15 cellular contexts compared by ENCODE assay signal in genomic region chr2:175418224-175418843, GRCh38.
"Had no signal": no experiment of that assay in that cellular context is flagged by ENCODE, and none has a peak within 500 bp of the region (broad histone marks: within the 10 kb centered on the region; RNA-seq: fewer than 3 reads in every experiment).

No MANE protein-coding gene starts in this region.

- DNase-seq: activated CD4-positive, alpha-beta T cell treated with anti-CD3 and anti-CD28 coated beads, Interleukin-2, amount 50 U/mL, for 4 hours; activated CD8-positive, alpha-beta memory T cell treated with anti-CD3 and anti-CD28 coated beads, Interleukin-2, amount 10 ng/mL, durations not matched to agents 7 days and 5 days; activated effector memory CD4-positive, alpha-beta T cell treated with Interleukin-2 at 50 U/mL for 16 hours; activated T-cell treated with anti-CD3 and anti-CD28 coated beads, Interleukin-2, amount 50 U/mL, for 24 hours; effector memory CD8-positive, alpha-beta T cell; lower lobe of right lung; midbrain; pancreas; stimulated activated CD4-positive, alpha-beta T cell treated with anti-CD3 and anti-CD28 coated beads, Interleukin-4, amount 100 ng/mL, for 1 hour; stomach had no signal

- H3K4me1 ChIP-seq: gastroesophageal sphincter, lower lobe of right lung, neural progenitor cell, pancreas had no signal

- H3K27me3 ChIP-seq: neural progenitor cell, pancreas, stomach had no signal

- ATAC-seq: activated CD4-positive, CD25-positive, alpha-beta regulatory T cell treated with anti-CD3 and anti-CD28 coated beads, Interleukin-2, amount 50 U/mL, for 24 hours; activated CD8-positive, alpha-beta memory T cell treated with anti-CD3 and anti-CD28 coated beads, Interleukin-2, amount 10 ng/mL, durations not matched to agents 7 days and 5 days; effector memory CD8-positive, alpha-beta T cell; gastroesophageal sphincter; lower lobe of right lung had no signal

- H3K27ac ChIP-seq: epithelial cell of prostate, gastroesophageal sphincter, lower lobe of right lung, neural progenitor cell, pancreas, stomach, thoracic aorta had no signal

- H3K4me3 ChIP-seq: gastroesophageal sphincter, lower lobe of right lung, neural progenitor cell, pancreas, stomach, thoracic aorta had no signal

- H3K4me2 ChIP-seq: neural progenitor cell had no signal

- H3K9me3 ChIP-seq: gastroesophageal sphincter, lower lobe of right lung, pancreas, stomach, thoracic aorta had no signal

- H3K9ac ChIP-seq: neural progenitor cell had no signal

- H3K36me3 ChIP-seq: gastroesophageal sphincter, lower lobe of right lung, neural progenitor cell, pancreas, stomach, thoracic aorta had no signal

- H2AFZ ChIP-seq: neural progenitor cell had no signal
